In genomic region chr14:33175951-33176350, GRCh38 we compare ENCODE assay signal across 30 cellular contexts.
DNase-seq lines count a peak whose midpoint lies in the region; ATAC-seq, FAIRE-seq and TF ChIP-seq lines count a peak whose summit lies in the region.
"Had no signal": no experiment of that assay in that cellular context is flagged by ENCODE, and none has a peak within 500 bp of the region (broad histone marks: within the 10 kb centered on the region; RNA-seq: fewer than 3 reads in every experiment).

No MANE protein-coding gene starts in this region.

- H3K4me3 ChIP-seq in HepG2 (replicated peaks in 1 of 3; ENCODE audit: insufficient read depth in 1 of 3, low read depth in 2 of 3, low read length in 3 of 3), result no peak overlapping the region
- no peak overlapping the region for H3K4me3 ChIP-seq in right lobe of liver
- H3K4me3 ChIP-seq: A549; BLaER1; BLaER1 treated with 17β-estradiol and CSF1 and Interleukin-3, amounts not matched to agents 10 nM and 100 nM had no signal

- H3K36me3 ChIP-seq in HepG2 (replicated peaks in 1 of 2; ENCODE audit: control insufficient read depth in 1 of 2, insufficient read depth in 2 of 2, low read length in 2 of 2) (no peaks in the 10 kb centered on the region), right lobe of liver (no peaks in the 10 kb centered on the region)
- H3K36me3 ChIP-seq: BE2C; BLaER1; BLaER1 treated with 17β-estradiol and CSF1 and Interleukin-3, amounts not matched to agents 10 nM and 100 nM had no signal

- TF ChIP-seq CTCF in HepG2 (CRISPR knock-in tag; IDR thresholded peaks at IDR 0.05) (no peak), right lobe of liver (IDR thresholded peaks at IDR 0.05) (no peak)

- H3K79me2 ChIP-seq in HepG2 (ENCODE audit: insufficient read depth, low read length), result no peaks in the 10 kb centered on the region

- H3K4me1 ChIP-seq in HepG2 (ENCODE audit: insufficient read depth, low read length), result no peaks in the 10 kb centered on the region
- no peaks in the 10 kb centered on the region for H3K4me1 ChIP-seq in right lobe of liver
- H3K4me1 ChIP-seq: A549; BE2C; BLaER1; BLaER1 treated with 17β-estradiol and CSF1 and Interleukin-3, amounts not matched to agents 10 nM and 100 nM; Caco-2 had no signal

- ATAC-seq in HepG2, result no peak
- ATAC-seq in right lobe of liver, result no peak
- ATAC-seq: A549; CD8-positive, alpha-beta T cell had no signal

- CTCF ChIA-PET in HepG2 (lab: Yijun Ruan, JAX; ENCODE audit: low intra/inter-chr PET ratio, low total read pairs), result no interaction called here

- H3K4me2 ChIP-seq in HepG2 (ENCODE audit: low read depth, low read length), result no peak overlapping the region
- H3K4me2 ChIP-seq: A549; BLaER1; BLaER1 treated with 17β-estradiol and CSF1 and Interleukin-3, amounts not matched to agents 10 nM and 100 nM had no signal

- H4K20me1 ChIP-seq in HepG2 (ENCODE audit: insufficient read depth, low read length), result no peaks in the 10 kb centered on the region
- H4K20me1 ChIP-seq: BLaER1; BLaER1 treated with 17β-estradiol and CSF1 and Interleukin-3, amounts not matched to agents 10 nM and 100 nM had no signal

- H3K27me3 ChIP-seq in HepG2 (ENCODE audit: control insufficient read depth in 1 of 2, insufficient read depth in 2 of 2, low read length in 2 of 2) (no peaks in the 10 kb centered on the region), right lobe of liver (no peaks in the 10 kb centered on the region)
- H3K27me3 ChIP-seq: BLaER1; BLaER1 treated with 17β-estradiol and CSF1 and Interleukin-3, amounts not matched to agents 10 nM and 100 nM had no signal

- TF ChIP-seq EP300 in HepG2 (IDR thresholded peaks at IDR 0.05; ENCODE audit: low read depth in 2 of 2, low read length in 2 of 2) (no peak), HepG2 (CRISPR knock-in tag; IDR thresholded peaks at IDR 0.05; ENCODE audit: borderline replicate concordance) (no peak)

- no peak overlapping the region for H2AFZ ChIP-seq in HepG2 (ENCODE audit: low read length)

- no peak for TF ChIP-seq RAD21 in HepG2 (CRISPR knock-in tag; IDR thresholded peaks at IDR 0.05)

- TF ChIP-seq POLR2A in HepG2 (IDR thresholded peaks at IDR 0.05; ENCODE audit: insufficient read depth in 1 of 2, low read depth in 2 of 2, low read length in 2 of 2) (no peak), right lobe of liver (IDR thresholded peaks at IDR 0.05) (no peak)

- no TSS peak for BruUV-seq in HepG2 (replicated peaks; lab: Mats Ljungman, UMichigan)

- no peak overlapping the region for H3K9ac ChIP-seq in HepG2 (ENCODE audit: insufficient read depth, low read depth, low read length)
- H3K9ac ChIP-seq: BLaER1; BLaER1 treated with 17β-estradiol and CSF1 and Interleukin-3, amounts not matched to agents 10 nM and 100 nM had no signal

- FAIRE-seq in HepG2 (lab: Jason Lieb, UNC), result no peak
- FAIRE-seq in islet of Langerhans (lab: Jason Lieb, UNC), result peak; percentile 5
- FAIRE-seq: A549, D721Med had no signal

- no peak overlapping the region for H3K27ac ChIP-seq in HepG2 (ENCODE audit: extremely low read length, insufficient read depth, low read length)
- no peak overlapping the region for H3K27ac ChIP-seq in right lobe of liver
- H3K27ac ChIP-seq: 22Rv1; A549; BLaER1; BLaER1 treated with 17β-estradiol and CSF1 and Interleukin-3, amounts not matched to agents 10 nM and 100 nM; C4-2B had no signal

- intact Hi-C loops in HepG2 (cut with micrococcal nuclease; ENCODE audit: unreplicated experiment), result no loop called here
- intact Hi-C loops in right lobe of liver (cut with DNase I), result no loop called here

- H3K9me3 ChIP-seq in HepG2 (ENCODE audit: low read length), result peaks cover 16% of the 10 kb centered on the region
- H3K9me3 ChIP-seq in right lobe of liver, result no peaks in the 10 kb centered on the region
- H3K9me3 ChIP-seq: A549; BE2C; BLaER1; BLaER1 treated with 17β-estradiol and CSF1 and Interleukin-3, amounts not matched to agents 10 nM and 100 nM; Caco-2 had no signal

- in situ Hi-C loops in HepG2 (cut with HindIII; ENCODE audit: extremely low pct_ligation_motif_present, low pct_unique_long_range_greater_than_20kb), result no loop called here

- POLR2A ChIA-PET in HepG2 (lab: Yijun Ruan, JAX), result no interaction called here

- DNase-seq in HepG2 (ENCODE audit: low spot score) (no peak), right lobe of liver (no peak), SKM-1 treated with dmso at 0.1 percent for 144 hours (lab: John Stamatoyannopoulos, UW; ENCODE audit: unreplicated experiment) (no peak)
- DNase-seq: 8988T; ACHN; AML-193; BE2C; C1 segment of cervical spinal cord; Caco-2; Calu3; CD4-positive, alpha-beta memory T cell; CD4-positive, alpha-beta T cell; CD4-positive, CD25-positive, alpha-beta regulatory T cell; CD8-positive, alpha-beta memory T cell; CD8-positive, alpha-beta T cell; COR-L47; DMS 273 treated with DMSO at 0.1 percent for 48 hours; DMS153; DMS53; DMS79; DMS79 treated with DMSO at 0.1 percent for 48 hours; DND-41; EL had no signal

TF ChIP-seq in HepG2, 621 proteins besides CTCF, POLR2A, EP300 and RAD21:
- 0 out of 2 replicates have a peak, but pooled peaks have one; percentile 20 for TF ChIP-seq MAFF (IDR thresholded peaks at IDR 0.05; ENCODE audit: low read depth, low read length)
- TF ChIP-seq ZNF12 (CRISPR knock-in tag; IDR thresholded peaks at IDR 0.05), result no peak
- TF ChIP-seq PBX3 (CRISPR knock-in tag; IDR thresholded peaks at IDR 0.05; ENCODE audit: borderline replicate concordance), result no peak
- no peak for TF ChIP-seq ZSCAN9 (CRISPR knock-in tag; IDR thresholded peaks at IDR 0.05; ENCODE audit: borderline replicate concordance)
- no peak for TF ChIP-seq ZEB1 (IDR thresholded peaks at IDR 0.05; ENCODE audit: insufficient replicate concordance, low read depth)
- TF ChIP-seq NFKB2 (CRISPR knock-in tag; IDR thresholded peaks at IDR 0.05; ENCODE audit: borderline replicate concordance), result no peak
- peak; percentile 61 to 64 for TF ChIP-seq MAFK (conservative IDR thresholded peaks at IDR 0.05 in 1 of 2, IDR thresholded peaks at IDR 0.05 in 1 of 2; ENCODE audit: low read length in 2 of 2)
- peak; percentile 29 for TF ChIP-seq HNRNPK (IDR thresholded peaks at IDR 0.05; ENCODE audit: low read depth, low read length, poor library complexity, severe bottlenecking)
- no peak for TF ChIP-seq SALL2 (CRISPR knock-in tag; IDR thresholded peaks at IDR 0.05)
- TF ChIP-seq ZNF460 (CRISPR knock-in tag; IDR thresholded peaks at IDR 0.05; ENCODE audit: borderline replicate concordance), result no peak
- TF ChIP-seq RERE (CRISPR knock-in tag; IDR thresholded peaks at IDR 0.05; ENCODE audit: low read depth), result no peak
